35 cellular contexts compared by ENCODE assay signal in the genomic region with DNA sequence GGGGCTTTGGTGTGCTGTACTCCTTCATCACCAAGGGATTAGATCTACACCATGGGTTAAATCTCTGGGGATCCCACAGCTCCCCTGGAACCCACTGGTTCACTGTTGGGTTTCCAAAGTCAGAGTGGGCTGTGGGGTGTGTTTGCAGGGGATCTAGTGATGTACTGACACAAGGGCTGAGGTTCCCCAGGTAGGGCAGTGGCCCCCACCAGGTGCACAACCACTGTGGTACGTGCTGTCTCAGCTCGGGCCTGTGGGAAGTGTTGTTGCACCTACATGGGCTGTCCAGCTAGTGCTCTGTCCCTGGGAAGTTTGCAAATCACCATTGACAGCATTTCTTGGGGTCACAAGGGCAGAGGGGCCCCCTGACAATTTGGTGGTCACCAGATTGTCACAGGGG.
"Had no signal": no experiment of that assay in that cellular context is flagged by ENCODE, and none has a peak within 500 bp of the region (broad histone marks: within the 10 kb centered on the region; RNA-seq: fewer than 3 reads in every experiment).

No MANE protein-coding gene starts in this region.

- H3K27ac ChIP-seq: KMS-11 had no signal

- DNase-seq: Karpas-422, Kasumi-1, MG63, MM.1S, MV-4-11, NCI-H1048, NCI-H1092, NCI-H1092 treated with DMSO at 0.1 percent for 48 hours, NCI-H1105, NCI-H1105 treated with DMSO at 0.1 percent for 48 hours, NCI-H1417, NCI-H1417 treated with DMSO at 0.1 percent for 48 hours, NCI-H1436, NCI-H1436 treated with DMSO at 0.1 percent for 48 hours, NCI-H146, NCI-H1694, NCI-H1694 treated with DMSO at 0.1 percent for 48 hours, NCI-H187, NCI-H187 treated with DMSO at 0.1 percent for 48 hours, NCI-H1930, NCI-H2029, NCI-H2029 treated with DMSO at 0.1 percent for 48 hours, NCI-H2081, NCI-H2081 treated with DMSO at 0.1 percent for 48 hours, NCI-H2107, NCI-H2171, NCI-H2171 treated with DMSO at 0.1 percent for 48 hours, NCI-H2227 treated with DMSO at 0.1 percent for 48 hours, NCI-H226, NCI-H345, NCI-H446, NCI-H446 treated with DMSO at 0.1 percent for 48 hours, NCI-H510A, NCI-H510A treated with DMSO at 0.1 percent for 48 hours had no signal

- H3K9me3 ChIP-seq: MG63 had no signal

- H3K4me3 ChIP-seq: MG63 had no signal

- H3K36me3 ChIP-seq: MG63 had no signal

- H3K27me3 ChIP-seq: MG63 had no signal
